ENCODE assay signal across 8 cellular contexts in genomic region chr9:100352727-100353505, GRCh38. TPM values are rescaled to one million over a fixed set of nuclear protein-coding genes. Genes with fewer than 3 reads are reported as not detected.
DNase-seq lines count a peak whose midpoint lies in the region; ATAC-seq and TF ChIP-seq lines count a peak whose summit lies in the region.

Gene TEX10 (minus strand): TSS chr9:100352942. CDS start chr9:100349363, 3,579 bp downstream.

- peaks cover 5% of the 10 kb centered on the region for H3K79me2 ChIP-seq in parathyroid adenoma

- peak within 1 kb of the TSS; percentile 86 for H3K4me2 ChIP-seq in parathyroid adenoma (ENCODE audit: low read length)

- no peak for TF ChIP-seq CTCF in GM12864 (IDR thresholded peaks at IDR 0.05; ENCODE audit: low read depth, low read length, missing control alignments)
- no peak for TF ChIP-seq CTCF in cardiac muscle cell (IDR thresholded peaks at IDR 0.05; ENCODE audit: low read depth, low read length)
- TF ChIP-seq CTCF in parathyroid adenoma (IDR thresholded peaks at IDR 0.05) = no peak
- no peak for TF ChIP-seq CTCF in tibial artery (IDR thresholded peaks at IDR 0.05)

- H3K36me3 ChIP-seq in cardiac muscle cell (no peaks in the 10 kb centered on the region), parathyroid adenoma (ENCODE audit: control insufficient read depth, insufficient read depth, low read length) (no peaks in the 10 kb centered on the region), tibial artery (no peaks in the 10 kb centered on the region)

- H2AFZ ChIP-seq in parathyroid adenoma = peak within 1 kb of the TSS; percentile 93

- DNase-seq in GM12864 (ENCODE audit: low read depth) = peak; percentile 57
- peak; percentile 80 for DNase-seq in NCI-H1105 treated with DMSO at 0.1 percent for 48 hours (lab: John Stamatoyannopoulos, UW)
- DNase-seq in SW 1271 (lab: John Stamatoyannopoulos, UW) = peak; percentile 66 to 81
- DNase-seq in activated naive CD8-positive, alpha-beta T cell treated with anti-CD3 and anti-CD28 coated beads, Interleukin-2, amount 50 U/mL, for 16 hours (ENCODE audit: low read depth, low spot score) = peak; percentile 69
- DNase-seq in cardiac muscle cell (ENCODE audit: low read depth in 1 of 2, low spot score in 1 of 2) = peak; percentile 92 to 96
- DNase-seq in tibial artery = peak; percentile 86 to 92

- H3K9me3 ChIP-seq in cardiac muscle cell (ENCODE audit: low read depth) (no peaks in the 10 kb centered on the region), parathyroid adenoma (ENCODE audit: control insufficient read depth, low read length) (no peaks in the 10 kb centered on the region), tibial artery (no peaks in the 10 kb centered on the region)

- H3K27ac ChIP-seq in cardiac muscle cell (peak within 1 kb of the TSS; percentile 93), parathyroid adenoma (peak within 1 kb of the TSS; percentile 57), tibial artery (peak within 1 kb of the TSS; percentile 86 to 94)

- H3K4me3 ChIP-seq in GM12864 (ENCODE audit: low read depth, low read length) (peak within 1 kb of the TSS; percentile 68), cardiac muscle cell (peak within 1 kb of the TSS; percentile 92), parathyroid adenoma (ENCODE audit: low read depth, low read length) (peak within 1 kb of the TSS; percentile 84), tibial artery (peak within 1 kb of the TSS; percentile 95 to 100)

- H3K4me1 ChIP-seq in cardiac muscle cell (ENCODE audit: low read depth) (peaks cover 27% of the 10 kb centered on the region), parathyroid adenoma (no peaks in the 10 kb centered on the region), tibial artery (peaks cover 0 to 24% (median 9%) of the 10 kb centered on the region in 4 donors)

- no peak within 1 kb of the TSS for H3K9ac ChIP-seq in parathyroid adenoma

- H3K27me3 ChIP-seq in cardiac muscle cell (no peaks in the 10 kb centered on the region), parathyroid adenoma (ENCODE audit: control insufficient read depth, insufficient read depth, low read length) (no peaks in the 10 kb centered on the region), tibial artery (no peaks in the 10 kb centered on the region)

- intact Hi-C loops in tibial artery (cut with DNase I; ENCODE audit: low total_unique reads) = loop anchor here (5.0 kb wide), 1 partner anchor 74 kb away; the partner anchor contains the start of gene MSANTD3

- ATAC-seq in HG02678 (IDR thresholded peaks at IDR 0.05; ENCODE audit: unreplicated experiment) = peak; percentile 85

RNA-seq across cellular contexts. Expression of gene TEX10, which starts in this region (rescaled TPM):
- 15.1 and 18.1 TPM in 2 replicates for total RNA-seq in cardiac muscle cell
- 22.9 and 24.6 TPM in 2 replicates for polyA plus RNA-seq in cardiac muscle cell

Comparison
In these comparisons a context has a peak if more than half of its experiments do, and no peak if none do; other contexts are left out.
1. Peak in every context shown above with its lines: DNase-seq, ATAC-seq, H3K4me3 ChIP-seq and H3K27ac ChIP-seq.